Comparison of ENCODE assay signal across 2 cellular contexts in the genomic region with DNA sequence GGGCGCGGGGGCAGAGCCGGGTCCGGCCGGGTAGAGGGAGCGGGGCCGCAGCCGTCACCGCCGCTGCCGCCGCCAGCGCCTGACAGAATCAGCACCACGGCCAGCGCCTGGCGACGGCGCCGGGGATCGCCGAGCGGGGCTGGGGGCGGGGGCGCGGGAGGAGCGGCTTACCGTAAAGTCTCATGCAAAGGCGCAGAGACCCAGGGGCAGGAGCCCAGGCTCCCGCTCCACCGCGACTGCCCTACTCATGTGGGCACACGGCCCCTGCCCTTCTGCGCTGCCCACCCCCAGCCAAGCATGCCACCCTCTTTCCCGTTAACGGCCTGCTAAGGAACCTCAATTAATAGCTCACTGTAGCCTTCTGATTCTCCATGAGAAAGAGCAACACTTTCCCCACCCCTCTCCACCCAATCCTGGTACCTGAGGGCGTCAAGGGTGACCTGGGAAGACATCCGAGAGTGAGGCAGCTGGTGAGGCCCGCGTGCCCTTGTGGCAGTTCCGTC.
A peak's percentile ranks its signal among the peaks of the same experiment; 100 is the strongest.
TF ChIP-seq lines count a peak whose summit lies in the region.

SEZ6 (minus strand) TSS at position 98 of the 503 bp plus-strand sequence. CDS start 164 bp downstream, outside the sequence.

TF ChIP-seq in GM23338, 12 proteins besides CTCF, POLR2A, EP300 and RAD21:
- TF ChIP-seq EZH2 (IDR thresholded peaks at IDR 0.05; ENCODE audit: low read depth, unreplicated experiment) (no peak), CREB1 (CRISPR knock-in tag; IDR thresholded peaks at IDR 0.05; ENCODE audit: low read depth) (peak; percentile 70)
- TF ChIP-seq, protein P1, sequence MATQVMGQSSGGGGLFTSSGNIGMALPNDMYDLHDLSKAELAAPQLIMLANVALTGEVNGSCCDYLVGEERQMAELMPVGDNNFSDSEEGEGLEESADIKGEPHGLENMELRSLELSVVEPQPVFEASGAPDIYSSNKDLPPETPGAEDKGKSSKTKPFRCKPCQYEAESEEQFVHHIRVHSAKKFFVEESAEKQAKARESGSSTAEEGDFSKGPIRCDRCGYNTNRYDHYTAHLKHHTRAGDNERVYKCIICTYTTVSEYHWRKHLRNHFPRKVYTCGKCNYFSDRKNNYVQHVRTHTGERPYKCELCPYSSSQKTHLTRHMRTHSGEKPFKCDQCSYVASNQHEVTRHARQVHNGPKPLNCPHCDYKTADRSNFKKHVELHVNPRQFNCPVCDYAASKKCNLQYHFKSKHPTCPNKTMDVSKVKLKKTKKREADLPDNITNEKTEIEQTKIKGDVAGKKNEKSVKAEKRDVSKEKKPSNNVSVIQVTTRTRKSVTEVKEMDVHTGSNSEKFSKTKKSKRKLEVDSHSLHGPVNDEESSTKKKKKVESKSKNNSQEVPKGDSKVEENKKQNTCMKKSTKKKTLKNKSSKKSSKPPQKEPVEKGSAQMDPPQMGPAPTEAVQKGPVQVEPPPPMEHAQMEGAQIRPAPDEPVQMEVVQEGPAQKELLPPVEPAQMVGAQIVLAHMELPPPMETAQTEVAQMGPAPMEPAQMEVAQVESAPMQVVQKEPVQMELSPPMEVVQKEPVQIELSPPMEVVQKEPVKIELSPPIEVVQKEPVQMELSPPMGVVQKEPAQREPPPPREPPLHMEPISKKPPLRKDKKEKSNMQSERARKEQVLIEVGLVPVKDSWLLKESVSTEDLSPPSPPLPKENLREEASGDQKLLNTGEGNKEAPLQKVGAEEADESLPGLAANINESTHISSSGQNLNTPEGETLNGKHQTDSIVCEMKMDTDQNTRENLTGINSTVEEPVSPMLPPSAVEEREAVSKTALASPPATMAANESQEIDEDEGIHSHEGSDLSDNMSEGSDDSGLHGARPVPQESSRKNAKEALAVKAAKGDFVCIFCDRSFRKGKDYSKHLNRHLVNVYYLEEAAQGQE (IDR thresholded peaks at IDR 0.05; ENCODE audit: unreplicated experiment) = peak; percentile 86

TF ChIP-seq in endothelial cell of umbilical vein, 7 proteins besides CTCF, POLR2A, EP300 and RAD21:
- TF ChIP-seq EZH2 (IDR thresholded peaks at IDR 0.05; ENCODE audit: borderline replicate concordance, low read depth, low read length, severe bottlenecking) (no peak), MAX (IDR thresholded peaks at IDR 0.05; ENCODE audit: insufficient read depth, insufficient read length) (no peak), POLR2AphosphoS5 (IDR thresholded peaks at IDR 0.05; ENCODE audit: insufficient read depth, low read depth, low read length) (peak; percentile 41)
